In genomic region chr1:110320168-110320518, GRCh38 we compare ENCODE assay signal across 24 cellular contexts. TPM values are rescaled to one million over a fixed set of nuclear protein-coding genes. Genes with fewer than 3 reads are reported as not detected.
DNase-seq lines count a peak whose midpoint lies in the region; ATAC-seq, FAIRE-seq and TF ChIP-seq lines count a peak whose summit lies in the region.
"Had no signal": no experiment of that assay in that cellular context is flagged by ENCODE, and none has a peak within 500 bp of the region (broad histone marks: within the 10 kb centered on the region; RNA-seq: fewer than 3 reads in every experiment).

No MANE protein-coding gene starts in this region.

- H3K27ac ChIP-seq in HepG2 (ENCODE audit: extremely low read length, insufficient read depth, low read length), result no peak overlapping the region
- no peak overlapping the region for H3K27ac ChIP-seq in dorsolateral prefrontal cortex
- H3K27ac ChIP-seq: GM23248, HL-60 had no signal

- H3K27me3 ChIP-seq in HepG2 (ENCODE audit: control insufficient read depth in 1 of 2, insufficient read depth in 2 of 2, low read length in 2 of 2), result no peaks in the 10 kb centered on the region
- no peaks in the 10 kb centered on the region for H3K27me3 ChIP-seq in dorsolateral prefrontal cortex
- H3K27me3 ChIP-seq: BE2C had no signal

- ATAC-seq in activated T-helper 17 cell treated with anti-CD3 and anti-CD28 coated beads, Interleukin-2, amount 50 U/mL, for 72 hours (replicated peaks), result peak; percentile 11
- ATAC-seq in HepG2 (peak; percentile 34; the same call in 2 of the 3 replicates), GM21360 (IDR thresholded peaks at IDR 0.05; ENCODE audit: unreplicated experiment) (no peak)
- ATAC-seq in stimulated activated effector memory CD8-positive, alpha-beta T cell treated with anti-CD3 and anti-CD28 coated beads, Interleukin-12 subunit alpha, Interleukin-12 subunit beta, amount 100 ng/mL, for 72 hours, result peak; percentile 17

- no peak overlapping the region for H3K4me3 ChIP-seq in HepG2 (replicated peaks in 1 of 3; ENCODE audit: insufficient read depth in 1 of 3, low read depth in 2 of 3, low read length in 3 of 3)
- H3K4me3 ChIP-seq in lower leg skin (ENCODE audit: low read depth, poor library complexity, severe bottlenecking), result no peak overlapping the region
- no peak overlapping the region for H3K4me3 ChIP-seq in dorsolateral prefrontal cortex
- H3K4me3 ChIP-seq: GM23248, K562 had no signal

- no peaks in the 10 kb centered on the region for H3K36me3 ChIP-seq in HepG2 (replicated peaks in 1 of 2; ENCODE audit: control insufficient read depth in 1 of 2, insufficient read depth in 2 of 2, low read length in 2 of 2)
- H3K36me3 ChIP-seq: BE2C had no signal

- H3K9me3 Mint-ChIP-seq in activated T-helper 17 cell treated with anti-CD3 and anti-CD28 coated beads, Interleukin-2, amount 50 U/mL, for 72 hours, result no peaks in the 10 kb centered on the region
- H3K9me3 Mint-ChIP-seq in stimulated activated effector memory CD8-positive, alpha-beta T cell treated with anti-CD3 and anti-CD28 coated beads, Interleukin-12 subunit alpha, Interleukin-12 subunit beta, amount 100 ng/mL, for 72 hours, result no peaks in the 10 kb centered on the region
- H3K9me3 Mint-ChIP-seq: CD8-positive, alpha-beta memory T cell had no signal

- intact Hi-C loops in HepG2 (cut with micrococcal nuclease; ENCODE audit: unreplicated experiment), result no loop called here
- intact Hi-C loops in lower leg skin (cut with DNase I; ENCODE audit: low total_unique reads), result no loop called here
- intact Hi-C loops in dorsolateral prefrontal cortex (cut with DNase I), result no loop called here

- BruUV-seq in HepG2 (replicated peaks; lab: Mats Ljungman, UMichigan), result no TSS peak

- H3K27ac Mint-ChIP-seq in activated T-helper 17 cell treated with anti-CD3 and anti-CD28 coated beads, Interleukin-2, amount 50 U/mL, for 72 hours, result no peak overlapping the region
- H3K27ac Mint-ChIP-seq in stimulated activated effector memory CD8-positive, alpha-beta T cell treated with anti-CD3 and anti-CD28 coated beads, Interleukin-12 subunit alpha, Interleukin-12 subunit beta, amount 100 ng/mL, for 72 hours, result no peak overlapping the region
- H3K27ac Mint-ChIP-seq: CD4-positive, CD25-positive, alpha-beta regulatory T cell; CD8-positive, alpha-beta memory T cell; HFFc6 had no signal

- H3K4me1 ChIP-seq in HepG2 (ENCODE audit: insufficient read depth, low read length), result peaks cover 41% of the 10 kb centered on the region
- H3K4me1 ChIP-seq: BE2C had no signal

- no peaks in the 10 kb centered on the region for H4K20me1 ChIP-seq in HepG2 (ENCODE audit: insufficient read depth, low read length)

- no peak for TF ChIP-seq CTCF in HepG2 (CRISPR knock-in tag; IDR thresholded peaks at IDR 0.05)
- no peak for TF ChIP-seq CTCF in lower leg skin (IDR thresholded peaks at IDR 0.05)
- no peak for TF ChIP-seq CTCF in dorsolateral prefrontal cortex (IDR thresholded peaks at IDR 0.05 in 54 of 56, conservative IDR thresholded peaks at IDR 0.05 in 2 of 56; ENCODE audit: low read depth in 1 of 56, partially characterized antibody in 56 of 56)

- no peak for FAIRE-seq in HepG2 (lab: Jason Lieb, UNC)
- FAIRE-seq: A204.1, D721Med, G401.6, GM12891, GM19239, H54, K562 had no signal

- H3K36me3 Mint-ChIP-seq in activated T-helper 17 cell treated with anti-CD3 and anti-CD28 coated beads, Interleukin-2, amount 50 U/mL, for 72 hours (ENCODE audit: low read depth), result no peaks in the 10 kb centered on the region
- H3K36me3 Mint-ChIP-seq in stimulated activated effector memory CD8-positive, alpha-beta T cell treated with anti-CD3 and anti-CD28 coated beads, Interleukin-12 subunit alpha, Interleukin-12 subunit beta, amount 100 ng/mL, for 72 hours, result no peaks in the 10 kb centered on the region

- H3K4me3 Mint-ChIP-seq in activated T-helper 17 cell treated with anti-CD3 and anti-CD28 coated beads, Interleukin-2, amount 50 U/mL, for 72 hours, result no peak overlapping the region
- H3K4me3 Mint-ChIP-seq in stimulated activated effector memory CD8-positive, alpha-beta T cell treated with anti-CD3 and anti-CD28 coated beads, Interleukin-12 subunit alpha, Interleukin-12 subunit beta, amount 100 ng/mL, for 72 hours, result no peak overlapping the region
- H3K4me3 Mint-ChIP-seq: CD4-positive, CD25-positive, alpha-beta regulatory T cell; CD8-positive, alpha-beta memory T cell; HFFc6 had no signal

- no peaks in the 10 kb centered on the region for H3K79me2 ChIP-seq in HepG2 (ENCODE audit: insufficient read depth, low read length)

- H3K4me1 Mint-ChIP-seq in activated T-helper 17 cell treated with anti-CD3 and anti-CD28 coated beads, Interleukin-2, amount 50 U/mL, for 72 hours, result peaks cover 5% of the 10 kb centered on the region
- H3K4me1 Mint-ChIP-seq in stimulated activated effector memory CD8-positive, alpha-beta T cell treated with anti-CD3 and anti-CD28 coated beads, Interleukin-12 subunit alpha, Interleukin-12 subunit beta, amount 100 ng/mL, for 72 hours, result peaks cover 6% of the 10 kb centered on the region
- H3K4me1 Mint-ChIP-seq: CD4-positive, CD25-positive, alpha-beta regulatory T cell; CD8-positive, alpha-beta memory T cell had no signal

- no peak for DNase-seq in HepG2 (ENCODE audit: low spot score)
- DNase-seq in stimulated activated effector memory CD8-positive, alpha-beta T cell treated with anti-CD3 and anti-CD28 coated beads, Interleukin-12 subunit alpha, Interleukin-12 subunit beta, amount 100 ng/mL, for 72 hours (ENCODE audit: low spot score in 2 of 2), result no peak
- no peak for DNase-seq in lower leg skin (ENCODE audit: low spot score in 2 of 2)
- DNase-seq in dorsolateral prefrontal cortex, result no peak
- DNase-seq: ACHN; BE2C; C1 segment of cervical spinal cord; CD4-positive, CD25-positive, alpha-beta regulatory T cell; CD8-positive, alpha-beta memory T cell; COR-L47; GM23248; HCEC 1CT; HFFc6; IMR-90 had no signal

- TF ChIP-seq POLR2A in HepG2 (IDR thresholded peaks at IDR 0.05; ENCODE audit: insufficient read depth in 1 of 2, low read depth in 2 of 2, low read length in 2 of 2) (no peak), lower leg skin (IDR thresholded peaks at IDR 0.05) (no peak)

- no peak overlapping the region for H2AFZ ChIP-seq in HepG2 (ENCODE audit: low read length)
- H2AFZ ChIP-seq: GM23248 had no signal

- TF ChIP-seq EP300 in HepG2 (IDR thresholded peaks at IDR 0.05; ENCODE audit: low read depth in 2 of 2, low read length in 2 of 2), result no peak
- no peak for TF ChIP-seq EP300 in HepG2 (CRISPR knock-in tag; IDR thresholded peaks at IDR 0.05; ENCODE audit: borderline replicate concordance)

- H3K9ac ChIP-seq in HepG2 (ENCODE audit: insufficient read depth, low read depth, low read length), result no peak overlapping the region
- H3K9ac ChIP-seq: GM23248 had no signal

- in situ Hi-C loops in HepG2 (cut with HindIII; ENCODE audit: extremely low pct_ligation_motif_present, low pct_unique_long_range_greater_than_20kb), result no loop called here

- 0% methylated on average over 1 of the region's 1 CpG for WGBS in HepG2 (ENCODE audit: low lambda C conversion rate)
- WGBS in lower leg skin, 2 donors, result 100% methylated on average over 1 of the region's 1 CpG

- no peak for TF ChIP-seq RAD21 in HepG2 (CRISPR knock-in tag; IDR thresholded peaks at IDR 0.05)

- POLR2A ChIA-PET in HepG2 (lab: Yijun Ruan, JAX), result interaction anchor here (1.1 kb wide), 1 partner anchor 18 kb away, joined by 3 read pairs; the partner anchor contains the start of gene RBM15

- H3K9me3 ChIP-seq in HepG2 (ENCODE audit: low read length), result peaks cover 8% of the 10 kb centered on the region; the same call in 1 of the 2 replicates
- H3K9me3 ChIP-seq: BE2C had no signal

- H3K27me3 Mint-ChIP-seq in activated T-helper 17 cell treated with anti-CD3 and anti-CD28 coated beads, Interleukin-2, amount 50 U/mL, for 72 hours, result no peaks in the 10 kb centered on the region
- H3K27me3 Mint-ChIP-seq: CD4-positive, CD25-positive, alpha-beta regulatory T cell had no signal

- CTCF ChIA-PET in HepG2 (lab: Yijun Ruan, JAX; ENCODE audit: low intra/inter-chr PET ratio, low total read pairs), result no interaction called here

- H3K4me2 ChIP-seq in HepG2 (ENCODE audit: low read depth, low read length), result peak overlapping the region; percentile 38; the same call in 1 of the 2 replicates

TF ChIP-seq in HepG2, 621 proteins besides CTCF, POLR2A, EP300 and RAD21 (continues in another document):
- TF ChIP-seq PPARG (CRISPR knock-in tag; conservative IDR thresholded peaks at IDR 0.05), result peak; percentile 77
- 0 out of 2 replicates have a peak, but pooled peaks have one; percentile 19 for TF ChIP-seq RXRB (CRISPR knock-in tag; IDR thresholded peaks at IDR 0.05; ENCODE audit: borderline replicate concordance)
- no peak for TF ChIP-seq SNAI1 (CRISPR knock-in tag; IDR thresholded peaks at IDR 0.05; ENCODE audit: borderline replicate concordance)

RNA-seq across cellular contexts. Expression of gene RBM15, which starts 19.0 kb away (rescaled TPM):
- 10 to 100 TPM; 61.8 to 86.2 TPM for total RNA-seq in activated T-helper 17 cell treated with anti-CD3 and anti-CD28 coated beads, Interleukin-2, amount 50 U/mL, for 72 hours
- total RNA-seq in HepG2 (2016; rRNA removed; fragmentation: Illumina TruSeq; extraction: Trizol), result 35.2 and 36.4 TPM in 2 replicates
- total RNA-seq in HepG2 (2016; cell fraction: cytosol; rRNA removed; fragmentation: Illumina TruSeq; extraction: Trizol; ENCODE audit: low read depth), result 2.1 and 2.5 TPM in 2 replicates
- total RNA-seq in HepG2 (2016; cell fraction: insoluble cytoplasmic fraction; rRNA removed; fragmentation: Illumina TruSeq; extraction: Trizol), result 31.0 and 35.2 TPM in 2 replicates
- total RNA-seq in HepG2 (2016; cell fraction: membrane; rRNA removed; fragmentation: Illumina TruSeq; extraction: Trizol), result 7.5 and 9.4 TPM in 2 replicates
- total RNA-seq in HepG2 (2016; cell fraction: nucleus; rRNA removed; fragmentation: Illumina TruSeq; extraction: Trizol), result 64.6 and 75.1 TPM in 2 replicates
- polyA plus RNA-seq in HepG2 (2011; rRNA removed), result 12.1 and 13.5 TPM in 2 replicates
- 8.3 and 10.1 TPM in 2 replicates for polyA plus RNA-seq in HepG2 (2011; cell fraction: cytosol; rRNA removed)
- polyA plus RNA-seq in HepG2 (2011; cell fraction: nucleus; rRNA removed), result 23.5 and 29.1 TPM in 2 replicates
- polyA plus RNA-seq in HepG2 (2012), result 4.6 and 5.4 TPM in 2 replicates
- polyA plus RNA-seq in HepG2 (2016; cell fraction: cytosol; fragmentation: Illumina TruSeq; extraction: Trizol; ENCODE audit: low read depth), result 0.16 and 0.34 TPM in 2 replicates
- polyA plus RNA-seq in HepG2 (2016; cell fraction: insoluble cytoplasmic fraction; fragmentation: Illumina TruSeq; extraction: Trizol; ENCODE audit: low read depth), result 9.6 TPM in 2 replicates
- polyA plus RNA-seq in HepG2 (2016; cell fraction: membrane; fragmentation: Illumina TruSeq; extraction: Trizol; ENCODE audit: low read depth), result 1.00 and 1.3 TPM in 2 replicates
- polyA plus RNA-seq in HepG2 (2016; cell fraction: nucleus; fragmentation: Illumina TruSeq; extraction: Trizol; ENCODE audit: insufficient read depth, low read depth), result 12.8 and 15.7 TPM in 2 replicates
- polyA minus RNA-seq in HepG2 (2011; rRNA and poly(A)+ RNA removed; ENCODE audit: low replicate concordance), result 97.0 and 222 TPM in 2 replicates
- 20.9 and 22.2 TPM in 2 replicates for polyA minus RNA-seq in HepG2 (2011; cell fraction: cytosol; rRNA and poly(A)+ RNA removed)
- 154 and 171 TPM in 2 replicates for polyA minus RNA-seq in HepG2 (2011; cell fraction: nucleus; rRNA and poly(A)+ RNA removed)
- 10 to 100 TPM; 18.3 to 37.1 (median 21.1) TPM for total RNA-seq in lower leg skin
- 10 to 100 TPM; 17.5 to 31.2 (median 23.8) TPM for total RNA-seq in dorsolateral prefrontal cortex
